10 cellular contexts compared by ENCODE assay signal in the genomic region with DNA sequence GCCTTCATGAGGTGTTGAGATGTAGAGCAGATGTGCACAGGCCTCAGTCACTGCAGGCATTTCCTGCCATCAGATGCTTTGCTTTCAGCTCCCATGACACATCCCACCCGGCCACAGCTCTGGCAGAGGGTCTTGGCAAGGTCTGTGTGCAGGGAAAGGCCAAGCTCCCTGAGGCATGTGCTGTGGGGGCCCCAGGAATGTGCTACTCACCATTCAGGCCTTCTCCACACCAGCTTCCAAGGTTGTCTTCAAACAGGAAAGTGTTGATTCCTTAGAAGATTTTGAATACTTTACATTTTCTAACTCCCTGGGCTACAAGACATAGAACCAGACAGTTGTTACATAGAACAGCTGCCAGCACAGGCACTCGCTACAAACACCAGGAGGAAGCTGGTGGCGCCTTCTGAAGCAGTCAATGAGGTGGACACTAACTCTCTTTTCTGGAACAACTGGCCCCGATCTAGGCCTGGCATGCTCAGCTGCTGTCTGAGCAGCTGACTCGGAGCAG. TPM values are rescaled to one million over a fixed set of nuclear protein-coding genes. Genes with fewer than 3 reads are reported as not detected.
DNase-seq lines count a peak whose midpoint lies in the region; ATAC-seq lines count a peak whose summit lies in the region.
"Had no signal": no experiment of that assay in that cellular context is flagged by ENCODE, and none has a peak within 500 bp of the region (broad histone marks: within the 10 kb centered on the region; RNA-seq: fewer than 3 reads in every experiment).

No MANE protein-coding gene starts in this region.

- peak; percentile 91 for ATAC-seq in Right ventricle myocardium inferior
- no peak for ATAC-seq in left lobe of liver
- no peak for ATAC-seq in GM18868 (IDR thresholded peaks at IDR 0.05; ENCODE audit: unreplicated experiment)
- no peak for ATAC-seq in GM19397 (IDR thresholded peaks at IDR 0.05; ENCODE audit: unreplicated experiment)
- no peak for ATAC-seq in GM18498 (IDR thresholded peaks at IDR 0.05; ENCODE audit: unreplicated experiment)
- no peak for ATAC-seq in HG03196 (IDR thresholded peaks at IDR 0.05; ENCODE audit: unreplicated experiment)

- DNase-seq in Right ventricle myocardium inferior (ENCODE audit: missing footprints) = peak; percentile 73
- DNase-seq in cardiac septum (ENCODE audit: low spot score) = no peak
- DNase-seq in amniotic epithelial cell (ENCODE audit: low read depth) = peak; percentile 89
- DNase-seq in left lobe of liver (ENCODE audit: low spot score) = peak; percentile 39
- DNase-seq: DMS 273 treated with DMSO at 0.1 percent for 48 hours, esophagus squamous epithelium had no signal

- intact Hi-C loops in Right ventricle myocardium inferior (cut with DNase I) = no loop called here
- intact Hi-C loops in cardiac septum (cut with DNase I) = no loop called here

RNA-seq across cellular contexts. Expression of a gene that starts 27.8 kb away (rescaled TPM):
- total RNA-seq in Right ventricle myocardium inferior (0.41 TPM), cardiac septum (0.30 TPM), left lobe of liver (0.93 TPM)

RNA-seq across cellular contexts. Expression of a gene that starts 28.6 kb away (rescaled TPM):
- 87.1 TPM for total RNA-seq in Right ventricle myocardium inferior
- total RNA-seq in cardiac septum = 76.0 TPM
- 31.7 TPM for total RNA-seq in left lobe of liver

RNA-seq across cellular contexts. Expression of a gene that starts 47.4 kb away (rescaled TPM):
- total RNA-seq in Right ventricle myocardium inferior (18.6 TPM), cardiac septum (15.3 TPM), left lobe of liver (17.2 TPM)

RNA-seq across cellular contexts. Expression of a gene that starts 47.8 kb away (rescaled TPM):
- total RNA-seq in Right ventricle myocardium inferior = 8.4 TPM
- total RNA-seq in cardiac septum = 3.2 TPM
- total RNA-seq in left lobe of liver = 1.6 TPM
